ENCODE assay signal across 1 cellular context in the genomic region with DNA sequence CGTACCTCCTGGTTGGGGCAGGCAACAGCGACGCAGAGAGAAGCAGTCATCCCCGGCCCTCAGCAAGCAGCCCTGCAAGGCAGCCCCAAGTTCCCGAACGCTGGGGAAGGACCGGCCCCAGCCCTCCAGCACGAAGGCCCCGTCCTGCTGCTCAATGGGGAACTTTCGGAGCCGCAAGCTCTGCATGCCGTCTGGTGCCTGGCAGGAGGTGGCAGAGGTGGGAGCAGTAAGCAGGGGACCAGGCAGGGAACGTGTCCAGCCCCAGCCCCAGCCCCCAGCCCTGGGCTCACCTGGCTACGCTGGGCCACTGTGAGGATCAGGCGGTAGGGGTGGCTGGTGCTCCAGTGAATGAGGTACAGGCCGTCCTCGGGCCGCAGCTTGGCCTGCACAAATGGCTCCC.
TF ChIP-seq lines count a peak whose summit lies in the region.

No MANE protein-coding gene starts in this region.

TF ChIP-seq in IMR-90, 13 proteins besides CTCF, POLR2A, EP300 and RAD21:
- TF ChIP-seq CEBPB (IDR thresholded peaks at IDR 0.05; ENCODE audit: low read depth, low read length) (no peak), ELK1 (IDR thresholded peaks at IDR 0.05; ENCODE audit: borderline replicate concordance, low read depth, low read length) (no peak), MAFK (IDR thresholded peaks at IDR 0.05; ENCODE audit: low read depth, low read length) (no peak), MXI1 (IDR thresholded peaks at IDR 0.05; ENCODE audit: borderline replicate concordance, low read depth, low read length) (no peak), MAZ (IDR thresholded peaks at IDR 0.05; ENCODE audit: borderline replicate concordance, low read depth, low read length) (no peak)
